In the genomic region with DNA sequence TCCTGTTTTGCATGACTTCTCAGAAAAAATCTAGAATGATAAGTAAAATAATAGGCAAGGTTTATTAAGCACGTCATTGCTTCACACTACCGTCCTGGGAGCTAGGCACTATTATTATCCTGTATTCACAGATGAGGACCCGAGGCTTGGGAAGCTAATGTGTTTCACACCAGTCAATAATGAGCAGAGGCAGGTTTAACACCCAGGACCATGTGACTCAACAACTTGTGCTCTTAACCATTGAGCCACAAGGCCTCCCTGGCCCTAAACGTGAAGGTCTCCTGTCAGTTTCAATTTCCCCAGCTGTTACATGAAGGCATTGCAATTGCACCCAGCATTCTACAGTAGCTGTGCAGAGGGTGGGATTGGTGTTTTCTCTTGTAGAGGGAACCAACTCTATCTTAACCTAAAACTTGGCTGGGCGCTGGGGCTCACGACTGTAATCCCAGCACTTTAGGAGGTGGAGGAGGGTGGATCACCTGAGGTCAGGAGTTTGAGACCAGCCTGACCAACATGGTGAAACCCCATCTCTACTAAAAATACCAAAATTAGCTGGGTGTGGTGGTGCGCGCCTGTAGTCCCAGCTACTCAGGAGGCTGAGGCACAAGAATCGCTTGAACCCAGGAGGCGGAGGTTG, we compare ENCODE assay signal across 1 cellular context.
A peak's percentile ranks its signal among the peaks of the same experiment; 100 is the strongest.
TF ChIP-seq lines count a peak whose summit lies in the region.

No MANE protein-coding gene starts in this region.

TF ChIP-seq in HepG2, 621 proteins besides CTCF, POLR2A, EP300 and RAD21 (continued from another document and continues in another):
- TF ChIP-seq MYPOP (CRISPR knock-in tag; IDR thresholded peaks at IDR 0.05) (no peak), NCOR1 (IDR thresholded peaks at IDR 0.05; ENCODE audit: borderline replicate concordance, low read length) (no peak), ISL2 (CRISPR knock-in tag; IDR thresholded peaks at IDR 0.05) (no peak), GABPB1 (CRISPR knock-in tag; IDR thresholded peaks at IDR 0.05) (peak; percentile 4; the same call in 1 of the 2 replicates), KDM2A (CRISPR knock-in tag; IDR thresholded peaks at IDR 0.05; ENCODE audit: borderline replicate concordance, low read depth) (peak; percentile 15; the same call in 1 of the 2 replicates), SIN3B (IDR thresholded peaks at IDR 0.05; ENCODE audit: low read length) (no peak), HDAC2 (CRISPR knock-in tag; IDR thresholded peaks at IDR 0.05) (no peak), ZNF224 (CRISPR knock-in tag; IDR thresholded peaks at IDR 0.05) (no peak), CBX5 (CRISPR knock-in tag; IDR thresholded peaks at IDR 0.05; ENCODE audit: borderline replicate concordance) (0 out of 2 replicates have a peak, but pooled peaks have one; percentile 15), ZNF138 (CRISPR knock-in tag; IDR thresholded peaks at IDR 0.05; ENCODE audit: low read depth) (no peak), ZNF772 (CRISPR knock-in tag; IDR thresholded peaks at IDR 0.05) (0 out of 2 replicates have a peak, but pooled peaks have one; percentile 55), GATAD1 (CRISPR knock-in tag; IDR thresholded peaks at IDR 0.05) (no peak), ZNF460 (CRISPR knock-in tag; IDR thresholded peaks at IDR 0.05; ENCODE audit: borderline replicate concordance) (peak; percentile 46), EEA1 (CRISPR knock-in tag; IDR thresholded peaks at IDR 0.05; ENCODE audit: borderline replicate concordance) (no peak), HNRNPK (IDR thresholded peaks at IDR 0.05; ENCODE audit: low read depth, low read length, poor library complexity, severe bottlenecking) (no peak), TARDBP (CRISPR knock-in tag; IDR thresholded peaks at IDR 0.05) (no peak), ARHGAP35 (CRISPR knock-in tag; IDR thresholded peaks at IDR 0.05; ENCODE audit: borderline replicate concordance) (no peak), POGK (CRISPR knock-in tag; conservative IDR thresholded peaks at IDR 0.05) (no peak), ZNF747 (CRISPR knock-in tag; IDR thresholded peaks at IDR 0.05; ENCODE audit: borderline replicate concordance) (peak; percentile 33; the same call in 1 of the 2 replicates), RNF219 (CRISPR knock-in tag; IDR thresholded peaks at IDR 0.05) (no peak), ZNF773 (CRISPR knock-in tag; IDR thresholded peaks at IDR 0.05; ENCODE audit: borderline replicate concordance) (no peak), ZNF331 (CRISPR knock-in tag; IDR thresholded peaks at IDR 0.05) (peak; percentile 23; the same call in 1 of the 2 replicates), ZMYM3 (CRISPR knock-in tag; IDR thresholded peaks at IDR 0.05) (peak; percentile 71), ZBTB7B (CRISPR knock-in tag; IDR thresholded peaks at IDR 0.05) (no peak), NCOA2 (CRISPR knock-in tag; IDR thresholded peaks at IDR 0.05) (no peak), SATB2 (CRISPR knock-in tag; IDR thresholded peaks at IDR 0.05) (0 out of 2 replicates have a peak, but pooled peaks have one; percentile 24), ZSCAN31 (CRISPR knock-in tag; IDR thresholded peaks at IDR 0.05; ENCODE audit: low read depth) (0 out of 2 replicates have a peak, but pooled peaks have one; percentile 35), TBX2 (CRISPR knock-in tag; IDR thresholded peaks at IDR 0.05; ENCODE audit: borderline replicate concordance) (peak; percentile 62), UBTF (CRISPR knock-in tag; IDR thresholded peaks at IDR 0.05) (peak; percentile 51; the same call in 1 of the 2 replicates), MAZ (IDR thresholded peaks at IDR 0.05; ENCODE audit: borderline replicate concordance, low read depth, low read length) (no peak), MAZ (CRISPR knock-in tag; IDR thresholded peaks at IDR 0.05; ENCODE audit: low read depth) (0 out of 2 replicates have a peak, but pooled peaks have one; percentile 63), ELF4 (CRISPR knock-in tag; IDR thresholded peaks at IDR 0.05; ENCODE audit: borderline replicate concordance) (0 out of 2 replicates have a peak, but pooled peaks have one; percentile 55), EED (CRISPR knock-in tag; IDR thresholded peaks at IDR 0.05) (0 out of 2 replicates have a peak, but pooled peaks have one; percentile 73)
- TF ChIP-seq, protein P1, sequence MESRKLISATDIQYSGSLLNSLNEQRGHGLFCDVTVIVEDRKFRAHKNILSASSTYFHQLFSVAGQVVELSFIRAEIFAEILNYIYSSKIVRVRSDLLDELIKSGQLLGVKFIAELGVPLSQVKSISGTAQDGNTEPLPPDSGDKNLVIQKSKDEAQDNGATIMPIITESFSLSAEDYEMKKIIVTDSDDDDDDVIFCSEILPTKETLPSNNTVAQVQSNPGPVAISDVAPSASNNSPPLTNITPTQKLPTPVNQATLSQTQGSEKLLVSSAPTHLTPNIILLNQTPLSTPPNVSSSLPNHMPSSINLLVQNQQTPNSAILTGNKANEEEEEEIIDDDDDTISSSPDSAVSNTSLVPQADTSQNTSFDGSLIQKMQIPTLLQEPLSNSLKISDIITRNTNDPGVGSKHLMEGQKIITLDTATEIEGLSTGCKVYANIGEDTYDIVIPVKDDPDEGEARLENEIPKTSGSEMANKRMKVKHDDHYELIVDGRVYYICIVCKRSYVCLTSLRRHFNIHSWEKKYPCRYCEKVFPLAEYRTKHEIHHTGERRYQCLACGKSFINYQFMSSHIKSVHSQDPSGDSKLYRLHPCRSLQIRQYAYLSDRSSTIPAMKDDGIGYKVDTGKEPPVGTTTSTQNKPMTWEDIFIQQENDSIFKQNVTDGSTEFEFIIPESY (CRISPR knock-in tag; IDR thresholded peaks at IDR 0.05), result no peak
- TF ChIP-seq, protein P2, sequence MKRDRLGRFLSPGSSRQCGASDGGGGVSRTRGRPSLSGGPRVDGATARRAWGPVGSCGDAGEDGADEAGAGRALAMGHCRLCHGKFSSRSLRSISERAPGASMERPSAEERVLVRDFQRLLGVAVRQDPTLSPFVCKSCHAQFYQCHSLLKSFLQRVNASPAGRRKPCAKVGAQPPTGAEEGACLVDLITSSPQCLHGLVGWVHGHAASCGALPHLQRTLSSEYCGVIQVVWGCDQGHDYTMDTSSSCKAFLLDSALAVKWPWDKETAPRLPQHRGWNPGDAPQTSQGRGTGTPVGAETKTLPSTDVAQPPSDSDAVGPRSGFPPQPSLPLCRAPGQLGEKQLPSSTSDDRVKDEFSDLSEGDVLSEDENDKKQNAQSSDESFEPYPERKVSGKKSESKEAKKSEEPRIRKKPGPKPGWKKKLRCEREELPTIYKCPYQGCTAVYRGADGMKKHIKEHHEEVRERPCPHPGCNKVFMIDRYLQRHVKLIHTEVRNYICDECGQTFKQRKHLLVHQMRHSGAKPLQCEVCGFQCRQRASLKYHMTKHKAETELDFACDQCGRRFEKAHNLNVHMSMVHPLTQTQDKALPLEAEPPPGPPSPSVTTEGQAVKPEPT (CRISPR knock-in tag; IDR thresholded peaks at IDR 0.05; ENCODE audit: low read depth), result 0 out of 2 replicates have a peak, but pooled peaks have one; percentile 54
- TF ChIP-seq, protein P3, sequence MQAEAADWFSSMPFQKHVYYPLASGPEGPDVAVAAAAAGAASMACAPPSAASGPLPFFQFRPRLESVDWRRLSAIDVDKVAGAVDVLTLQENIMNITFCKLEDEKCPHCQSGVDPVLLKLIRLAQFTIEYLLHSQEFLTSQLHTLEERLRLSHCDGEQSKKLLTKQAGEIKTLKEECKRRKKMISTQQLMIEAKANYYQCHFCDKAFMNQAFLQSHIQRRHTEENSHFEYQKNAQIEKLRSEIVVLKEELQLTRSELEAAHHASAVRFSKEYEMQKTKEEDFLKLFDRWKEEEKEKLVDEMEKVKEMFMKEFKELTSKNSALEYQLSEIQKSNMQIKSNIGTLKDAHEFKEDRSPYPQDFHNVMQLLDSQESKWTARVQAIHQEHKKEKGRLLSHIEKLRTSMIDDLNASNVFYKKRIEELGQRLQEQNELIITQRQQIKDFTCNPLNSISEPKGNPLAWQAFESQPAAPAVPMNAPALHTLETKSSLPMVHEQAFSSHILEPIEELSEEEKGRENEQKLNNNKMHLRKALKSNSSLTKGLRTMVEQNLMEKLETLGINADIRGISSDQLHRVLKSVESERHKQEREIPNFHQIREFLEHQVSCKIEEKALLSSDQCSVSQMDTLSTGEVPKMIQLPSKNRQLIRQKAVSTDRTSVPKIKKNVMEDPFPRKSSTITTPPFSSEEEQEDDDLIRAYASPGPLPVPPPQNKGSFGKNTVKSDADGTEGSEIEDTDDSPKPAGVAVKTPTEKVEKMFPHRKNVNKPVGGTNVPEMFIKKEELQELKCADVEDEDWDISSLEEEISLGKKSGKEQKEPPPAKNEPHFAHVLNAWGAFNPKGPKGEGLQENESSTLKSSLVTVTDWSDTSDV (CRISPR knock-in tag; IDR thresholded peaks at IDR 0.05), result no peak
- TF ChIP-seq, protein P4, sequence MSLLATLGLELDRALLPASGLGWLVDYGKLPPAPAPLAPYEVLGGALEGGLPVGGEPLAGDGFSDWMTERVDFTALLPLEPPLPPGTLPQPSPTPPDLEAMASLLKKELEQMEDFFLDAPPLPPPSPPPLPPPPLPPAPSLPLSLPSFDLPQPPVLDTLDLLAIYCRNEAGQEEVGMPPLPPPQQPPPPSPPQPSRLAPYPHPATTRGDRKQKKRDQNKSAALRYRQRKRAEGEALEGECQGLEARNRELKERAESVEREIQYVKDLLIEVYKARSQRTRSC (CRISPR knock-in tag; IDR thresholded peaks at IDR 0.05; ENCODE audit: low read depth), result peak; percentile 45; the same call in 1 of the 2 replicates
- TF ChIP-seq, protein P5, sequence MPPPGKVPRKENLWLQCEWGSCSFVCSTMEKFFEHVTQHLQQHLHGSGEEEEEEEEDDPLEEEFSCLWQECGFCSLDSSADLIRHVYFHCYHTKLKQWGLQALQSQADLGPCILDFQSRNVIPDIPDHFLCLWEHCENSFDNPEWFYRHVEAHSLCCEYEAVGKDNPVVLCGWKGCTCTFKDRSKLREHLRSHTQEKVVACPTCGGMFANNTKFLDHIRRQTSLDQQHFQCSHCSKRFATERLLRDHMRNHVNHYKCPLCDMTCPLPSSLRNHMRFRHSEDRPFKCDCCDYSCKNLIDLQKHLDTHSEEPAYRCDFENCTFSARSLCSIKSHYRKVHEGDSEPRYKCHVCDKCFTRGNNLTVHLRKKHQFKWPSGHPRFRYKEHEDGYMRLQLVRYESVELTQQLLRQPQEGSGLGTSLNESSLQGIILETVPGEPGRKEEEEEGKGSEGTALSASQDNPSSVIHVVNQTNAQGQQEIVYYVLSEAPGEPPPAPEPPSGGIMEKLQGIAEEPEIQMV (CRISPR knock-in tag; IDR thresholded peaks at IDR 0.05; ENCODE audit: low read depth), result 0 out of 2 replicates have a peak, but pooled peaks have one; percentile 32
